In the genomic region with DNA sequence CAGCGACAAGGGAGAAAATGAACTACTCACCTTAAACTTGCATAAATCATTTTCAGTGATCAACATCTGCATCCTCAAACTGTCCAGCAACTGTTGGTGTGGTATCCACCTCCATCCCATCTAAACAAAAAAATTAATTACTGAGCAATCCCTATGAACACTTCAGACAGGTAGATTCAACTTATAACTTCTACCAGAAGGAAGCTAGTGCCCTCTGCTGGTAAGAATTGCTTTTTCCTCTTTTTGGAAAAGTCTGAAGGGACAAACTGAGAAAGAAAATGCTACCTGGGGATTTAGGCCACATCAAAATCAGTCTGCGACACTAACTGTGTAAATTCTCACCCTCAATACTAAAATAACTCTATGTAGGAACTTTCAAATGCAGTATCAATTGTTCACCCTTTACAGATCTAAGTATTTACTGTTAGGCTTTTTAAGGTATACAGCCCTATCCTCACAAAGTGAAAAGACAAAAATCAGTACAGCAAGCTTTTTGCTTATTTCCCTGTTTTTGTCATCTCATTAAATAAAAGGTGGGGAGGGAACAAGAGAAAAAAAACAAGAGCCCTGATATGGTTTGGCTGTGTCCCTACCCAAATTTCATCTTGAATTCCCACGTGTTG, we compare ENCODE assay signal across 9 cellular contexts. TPM values are rescaled to one million over a fixed set of nuclear protein-coding genes. Genes with fewer than 3 reads are reported as not detected.
DNase-seq lines count a peak whose midpoint lies in the region; ATAC-seq, FAIRE-seq and TF ChIP-seq lines count a peak whose summit lies in the region.
"Had no signal": no experiment of that assay in that cellular context is flagged by ENCODE, and none has a peak within 500 bp of the region (broad histone marks: within the 10 kb centered on the region; RNA-seq: fewer than 3 reads in every experiment).

No MANE protein-coding gene starts in this region.

- H3K27ac ChIP-seq in endothelial cell of umbilical vein (ENCODE audit: insufficient read depth, low read depth, low read length), result no peak overlapping the region
- no peak overlapping the region for H3K27ac ChIP-seq in neural progenitor cell

- peaks cover 25% of the 10 kb centered on the region for H3K36me3 Mint-ChIP-seq in neural progenitor cell

- CTCF ChIA-PET in endothelial cell of umbilical vein (lab: Charles Lee), result interaction anchor here (0.6 to 4.5 kb wide), 27 partner anchors 10 to 528 kb away, joined by 3 to 65 read pairs (median 5); a partner anchor contains a TSS

- H2AFZ ChIP-seq in endothelial cell of umbilical vein (ENCODE audit: low read depth, low read length), result no peak overlapping the region
- no peak overlapping the region for H2AFZ ChIP-seq in neural progenitor cell (replicated peaks)

- H3K4me1 ChIP-seq in endothelial cell of umbilical vein (ENCODE audit: control insufficient read depth, extremely low read depth, insufficient read depth, low read length), result no peaks in the 10 kb centered on the region
- no peaks in the 10 kb centered on the region for H3K4me1 ChIP-seq in neural progenitor cell

- BruUV-seq in endothelial cell of umbilical vein (replicated peaks; lab: Mats Ljungman, UMichigan), result no TSS peak

- H3K4me2 ChIP-seq in endothelial cell of umbilical vein (ENCODE audit: insufficient read depth, low read length) (no peak overlapping the region), neural progenitor cell (no peak overlapping the region)

- no peaks in the 10 kb centered on the region for H3K27me3 Mint-ChIP-seq in neural progenitor cell (ENCODE audit: insufficient read depth, low read depth)

- dilution Hi-C loops in endothelial cell of umbilical vein (cut with MboI; ENCODE audit: extremely low pct_ligation_motif_present, low sequenced_read_pairs), result no loop called here

- H4K20me1 ChIP-seq in endothelial cell of umbilical vein (replicated peaks; ENCODE audit: control insufficient read depth, extremely low read depth, insufficient read depth, low read length) (no peaks in the 10 kb centered on the region), neural progenitor cell (ENCODE audit: low read depth) (no peaks in the 10 kb centered on the region)

- peak; percentile 17 for DNase-seq in DMS153 (lab: John Stamatoyannopoulos, UW)
- DNase-seq in HT-29 (ENCODE audit: low spot score), result peak; percentile 90
- DNase-seq in OCI-M1 (lab: John Stamatoyannopoulos, UW), result peak; percentile 96
- peak; percentile 57 for DNase-seq in endothelial cell of umbilical vein (ENCODE audit: low read depth, low spot score)
- peak; percentile 80 for DNase-seq in neural progenitor cell (ENCODE audit: low spot score)
- DNase-seq in activated CD4-positive, alpha-beta T cell treated with anti-CD3 and anti-CD28 coated beads, Interleukin-2, amount 50 U/mL, for 4 hours, result no peak

- no peak for ATAC-seq in HG02610 (IDR thresholded peaks at IDR 0.05; ENCODE audit: unreplicated experiment)
- ATAC-seq in GM21381 (IDR thresholded peaks at IDR 0.05; ENCODE audit: unreplicated experiment), result no peak

- H3K9ac ChIP-seq in endothelial cell of umbilical vein (replicated peaks; ENCODE audit: extremely low read depth, insufficient read depth, low read length) (no peak overlapping the region), neural progenitor cell (no peak overlapping the region)

- no peaks in the 10 kb centered on the region for H3K27me3 ChIP-seq in endothelial cell of umbilical vein (ENCODE audit: control insufficient read depth in 2 of 2, insufficient read depth in 2 of 2, low read length in 2 of 2)
- H3K27me3 ChIP-seq in neural progenitor cell, result no peaks in the 10 kb centered on the region

- no peaks in the 10 kb centered on the region for H3K9me3 ChIP-seq in endothelial cell of umbilical vein (replicated peaks; ENCODE audit: control insufficient read depth, insufficient read depth, low read length)
- no peaks in the 10 kb centered on the region for H3K9me3 ChIP-seq in neural progenitor cell (ENCODE audit: low read depth)

- H3K4me3 ChIP-seq in endothelial cell of umbilical vein (replicated peaks in 1 of 3; ENCODE audit: insufficient read depth in 1 of 3, low read depth in 1 of 3, low read length in 3 of 3) (no peak overlapping the region), neural progenitor cell (no peak overlapping the region)

- POLR2A ChIA-PET in endothelial cell of umbilical vein (lab: Charles Lee), result no interaction called here

- peaks cover 11% of the 10 kb centered on the region for H3F3A ChIP-seq in neural progenitor cell (ENCODE audit: low read depth)

- no peaks in the 10 kb centered on the region for H3K9me1 ChIP-seq in endothelial cell of umbilical vein (replicated peaks; ENCODE audit: control insufficient read depth, extremely low read depth, insufficient read depth, low read length)

- FAIRE-seq in endothelial cell of umbilical vein (lab: Jason Lieb, UNC), result peak; percentile 64

- H3K27ac Mint-ChIP-seq in neural progenitor cell, result no peak overlapping the region
- H3K27ac Mint-ChIP-seq: T-helper 1 cell treated with Interleukin-12 subunit alpha and Interleukin-12 subunit beta and Interleukin-4 antibody, amounts not matched to agents 30 μg/mL and 1 μg/mL, for 36 hours had no signal

- intact Hi-C loops in endothelial cell of umbilical vein (cut with micrococcal nuclease), result loop anchor here (1.0 to 5.0 kb wide), 4 partner anchors 71 to 492 kb away; a partner anchor contains a TSS

- no peaks in the 10 kb centered on the region for H3K9me3 Mint-ChIP-seq in neural progenitor cell
- H3K9me3 Mint-ChIP-seq: T-helper 1 cell treated with Interleukin-12 subunit alpha and Interleukin-12 subunit beta and Interleukin-4 antibody, amounts not matched to agents 30 μg/mL and 1 μg/mL, for 36 hours had no signal

- H3K4me3 Mint-ChIP-seq in neural progenitor cell, result no peak overlapping the region
- H3K4me3 Mint-ChIP-seq: T-helper 1 cell treated with Interleukin-12 subunit alpha and Interleukin-12 subunit beta and Interleukin-4 antibody, amounts not matched to agents 30 μg/mL and 1 μg/mL, for 36 hours had no signal

- H3K4me1 Mint-ChIP-seq in neural progenitor cell, result no peaks in the 10 kb centered on the region

- peak; percentile 43 to 59 for TF ChIP-seq CTCF in endothelial cell of umbilical vein (IDR thresholded peaks at IDR 0.05; ENCODE audit: extremely low read depth in 1 of 2, insufficient read depth in 1 of 2, low read depth in 1 of 2, low read length in 2 of 2)
- TF ChIP-seq CTCF in neural progenitor cell (IDR thresholded peaks at IDR 0.05), result peak; percentile 91

- H3K36me3 ChIP-seq in endothelial cell of umbilical vein (ENCODE audit: control insufficient read depth in 2 of 2, extremely low read depth in 1 of 2, insufficient read depth in 2 of 2, low read length in 2 of 2), result peaks cover 9 to 10% of the 10 kb centered on the region in 2 experiments
- peaks cover 25% of the 10 kb centered on the region for H3K36me3 ChIP-seq in neural progenitor cell

- H3K79me2 ChIP-seq in endothelial cell of umbilical vein (ENCODE audit: control insufficient read depth, insufficient read depth, low read length) (no peaks in the 10 kb centered on the region), neural progenitor cell (ENCODE audit: low read depth) (no peaks in the 10 kb centered on the region)

- TF ChIP-seq POLR2A in endothelial cell of umbilical vein (IDR thresholded peaks at IDR 0.05; ENCODE audit: low read depth, low read length), result no peak

TF ChIP-seq in endothelial cell of umbilical vein, 7 proteins besides CTCF, POLR2A, EP300 and RAD21:
- no peak for TF ChIP-seq POLR2AphosphoS5 (IDR thresholded peaks at IDR 0.05; ENCODE audit: insufficient read depth, low read depth, low read length)
- TF ChIP-seq EZH2 (IDR thresholded peaks at IDR 0.05; ENCODE audit: borderline replicate concordance, low read depth, low read length, severe bottlenecking), result no peak
- TF ChIP-seq FOS (IDR thresholded peaks at IDR 0.05; ENCODE audit: borderline replicate concordance, insufficient read depth, low read length), result no peak
- TF ChIP-seq MYC (IDR thresholded peaks at IDR 0.05; ENCODE audit: low read depth, low read length), result no peak
- TF ChIP-seq, protein P1, sequence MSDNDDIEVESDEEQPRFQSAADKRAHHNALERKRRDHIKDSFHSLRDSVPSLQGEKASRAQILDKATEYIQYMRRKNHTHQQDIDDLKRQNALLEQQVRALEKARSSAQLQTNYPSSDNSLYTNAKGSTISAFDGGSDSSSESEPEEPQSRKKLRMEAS (IDR thresholded peaks at IDR 0.05; ENCODE audit: insufficient read depth, insufficient read length), result no peak
- TF ChIP-seq JUN (IDR thresholded peaks at IDR 0.05; ENCODE audit: borderline replicate concordance, insufficient read depth, insufficient read length, low read depth), result no peak
- TF ChIP-seq GATA2 (IDR thresholded peaks at IDR 0.05; ENCODE audit: insufficient read depth, insufficient read length, low read depth, low read length), result no peak

RNA-seq across cellular contexts. Expression of a gene that starts 17.9 kb away (rescaled TPM):
- 213 and 236 TPM in 2 replicates for total RNA-seq in HT-29 (2014; rRNA removed; shearing (Covaris generic))
- total RNA-seq in endothelial cell of umbilical vein (89.9 and 99.7 TPM in 2 replicates), neural progenitor cell (ENCODE audit: low replicate concordance) (284 and 413 TPM in 2 replicates)
- 59.0 and 84.5 TPM in 2 replicates for polyA plus RNA-seq in endothelial cell of umbilical vein
- polyA plus RNA-seq in endothelial cell of umbilical vein (2011; cell fraction: cytosol; rRNA removed), result 96.1 and 97.7 TPM in 2 replicates
- polyA plus RNA-seq in endothelial cell of umbilical vein (2011; cell fraction: nucleus; rRNA removed), result 53.7 and 64.5 TPM in 2 replicates
- 144 and 164 TPM in 2 replicates for polyA plus RNA-seq in endothelial cell of umbilical vein (2012)
- 69.2 and 94.1 TPM in 2 replicates for polyA minus RNA-seq in endothelial cell of umbilical vein
- polyA minus RNA-seq in endothelial cell of umbilical vein (2011; cell fraction: cytosol; rRNA and poly(A)+ RNA removed), result 132 TPM
- polyA minus RNA-seq in endothelial cell of umbilical vein (2011; cell fraction: nucleus; rRNA and poly(A)+ RNA removed), result 38.8 and 46.4 TPM in 2 replicates

RNA-seq across cellular contexts. Expression of a gene that starts 29.9 kb away (rescaled TPM):
- 3.5 and 7.5 TPM in 2 replicates for total RNA-seq in HT-29 (2014; rRNA removed; shearing (Covaris generic))
- total RNA-seq in endothelial cell of umbilical vein, result 0.22 and 0.35 TPM in 2 replicates
- polyA plus RNA-seq in endothelial cell of umbilical vein, result 0.55 and 0.72 TPM in 2 replicates
- polyA plus RNA-seq in endothelial cell of umbilical vein (2011; cell fraction: cytosol; rRNA removed), result 0.30 and 0.31 TPM in 2 replicates
- polyA plus RNA-seq in endothelial cell of umbilical vein (2011; cell fraction: nucleus; rRNA removed), result 0.46 and 0.53 TPM in 2 replicates
- polyA plus RNA-seq in endothelial cell of umbilical vein (2012), result 0.42 and 0.92 TPM in 2 replicates
- polyA minus RNA-seq in endothelial cell of umbilical vein, result 0.58 and 0.98 TPM in 2 replicates
- polyA minus RNA-seq in endothelial cell of umbilical vein (2011; cell fraction: cytosol; rRNA and poly(A)+ RNA removed), result 0.72 TPM
- polyA minus RNA-seq in endothelial cell of umbilical vein (2011; cell fraction: nucleus; rRNA and poly(A)+ RNA removed), result 0.38 TPM in 1 of 2 replicates, not detected in the other
- 0.24 and 1.1 TPM in 2 replicates for total RNA-seq in neural progenitor cell (ENCODE audit: low replicate concordance)

Comparison
In these comparisons a context has a peak if more than half of its experiments do, and no peak if none do; other contexts are left out.
1. DNase-seq: peak in DMS153 (single experiment), HT-29 (single experiment), OCI-M1 (single experiment), endothelial cell of umbilical vein (single experiment) and neural progenitor cell (single experiment); none in activated CD4-positive, alpha-beta T cell treated with anti-CD3 and anti-CD28 coated beads, Interleukin-2, amount 50 U/mL, for 4 hours (0 of 2).